ENCODE assay signal across 13 cellular contexts in genomic region chr15:73952171-73952912, GRCh38. TPM values are rescaled to one million over a fixed set of nuclear protein-coding genes. Genes with fewer than 3 reads are reported as not detected.
DNase-seq lines count a peak whose midpoint lies in the region; ATAC-seq, FAIRE-seq and TF ChIP-seq lines count a peak whose summit lies in the region.
"Had no signal": no experiment of that assay in that cellular context is flagged by ENCODE, and none has a peak within 500 bp of the region (broad histone marks: within the 10 kb centered on the region; RNA-seq: fewer than 3 reads in every experiment).

No MANE protein-coding gene starts in this region.

- H3K4me1 ChIP-seq in liver (ENCODE audit: control insufficient read depth in 4 of 4, insufficient read depth in 4 of 4, low read length in 3 of 4) (no peaks in the 10 kb centered on the region), HepG2 (ENCODE audit: insufficient read depth, low read length) (peaks cover 9% of the 10 kb centered on the region), right atrium auricular region (peaks cover 0 to 54% of the 10 kb centered on the region in 2 donors), vagina (peaks cover 35% of the 10 kb centered on the region)

- H2AFZ ChIP-seq in HepG2 (ENCODE audit: low read length) = no peak overlapping the region

- intact Hi-C loops in HepG2 (cut with micrococcal nuclease; ENCODE audit: unreplicated experiment) (no loop called here), posterior vena cava (cut with DNase I) (loop anchor here in 1 of 2 donors (10.0 kb wide), 1 partner anchor 78 kb away; the partner anchor contains the start of gene TBC1D21), vagina (cut with DNase I) (no loop called here)

- no peak for ATAC-seq in HepG2
- ATAC-seq: stimulated activated naive B cell treated with anti-CD40 and anti-IgM and Interleukin-4, amounts not matched to agents 10 μg/mL and 1 μg/mL and 100 μg/mL, for 72 hours had no signal

- WGBS in liver = 91% methylated on average over 21 of the region's 21 CpGs
- 47% methylated on average over 14 of the region's 21 CpGs for WGBS in HepG2 (ENCODE audit: low lambda C conversion rate)

- CTCF ChIA-PET in HepG2 (lab: Yijun Ruan, JAX; ENCODE audit: low intra/inter-chr PET ratio, low total read pairs) = interaction anchor here (2.1 kb wide), 1 partner anchor 12 kb away, joined by 41 read pairs; no protein-coding TSS in a partner anchor

- in situ Hi-C loops in HepG2 (cut with HindIII; ENCODE audit: extremely low pct_ligation_motif_present, low pct_unique_long_range_greater_than_20kb) = no loop called here

- H3K27me3 ChIP-seq in liver (ENCODE audit: control insufficient read depth in 4 of 4, insufficient read depth in 4 of 4, low read length in 3 of 4) = no peaks in the 10 kb centered on the region
- H3K27me3 ChIP-seq in HepG2 (ENCODE audit: control insufficient read depth in 1 of 2, insufficient read depth in 2 of 2, low read length in 2 of 2) = peaks cover 2 to 31% of the 10 kb centered on the region in 2 experiments; a peak in 4 of 5 replicates
- no peaks in the 10 kb centered on the region for H3K27me3 ChIP-seq in right atrium auricular region
- H3K27me3 ChIP-seq in vagina = no peaks in the 10 kb centered on the region

- no peak for DNase-seq in HepG2 (ENCODE audit: low spot score)
- no peak for DNase-seq in right atrium auricular region (ENCODE audit: low spot score)
- peak; percentile 81 for DNase-seq in posterior vena cava (ENCODE audit: low spot score)
- no peak for DNase-seq in vagina (ENCODE audit: extremely low spot score in 2 of 2)
- no peak for DNase-seq in central memory CD4-positive, alpha-beta T cell
- DNase-seq in RKO (ENCODE audit: low spot score) = no peak
- DNase-seq in DMS 273 treated with DMSO at 0.1 percent for 48 hours (lab: John Stamatoyannopoulos, UW) = no peak
- DNase-seq: activated CD4-positive, alpha-beta T cell treated with anti-CD3 and anti-CD28 coated beads for 1 hour; activated gamma-delta T cell; DMS79 treated with DMSO at 0.1 percent for 48 hours; MM.1S; stimulated activated naive B cell treated with anti-CD40 and anti-IgM and Interleukin-4, amounts not matched to agents 10 μg/mL and 1 μg/mL and 100 μg/mL, for 72 hours had no signal

- H3K36me3 ChIP-seq in liver (ENCODE audit: control insufficient read depth in 4 of 4, insufficient read depth in 3 of 4, low read depth in 1 of 4, low read length in 3 of 4) (no peaks in the 10 kb centered on the region), HepG2 (replicated peaks in 1 of 2; ENCODE audit: control insufficient read depth in 1 of 2, insufficient read depth in 2 of 2, low read length in 2 of 2) (no peaks in the 10 kb centered on the region), right atrium auricular region (peaks cover 8% of the 10 kb centered on the region), vagina (peaks cover 0 to 7% of the 10 kb centered on the region in 2 donors)

- H3K9ac ChIP-seq in liver (ENCODE audit: low read depth in 1 of 2, low read length in 2 of 2) (no peak overlapping the region), HepG2 (ENCODE audit: insufficient read depth, low read depth, low read length) (no peak overlapping the region)

- no peaks in the 10 kb centered on the region for H3K79me2 ChIP-seq in HepG2 (ENCODE audit: insufficient read depth, low read length)

- H3K4me3 ChIP-seq in liver (ENCODE audit: low read depth in 1 of 3, low read length in 3 of 3) = no peak overlapping the region
- no peak overlapping the region for H3K4me3 ChIP-seq in HepG2 (replicated peaks in 1 of 3; ENCODE audit: insufficient read depth in 1 of 3, low read depth in 2 of 3, low read length in 3 of 3)
- no peak overlapping the region for H3K4me3 ChIP-seq in right atrium auricular region
- no peak overlapping the region for H3K4me3 ChIP-seq in vagina

- TF ChIP-seq RAD21 in liver (IDR thresholded peaks at IDR 0.05) = no peak
- no peak for TF ChIP-seq RAD21 in HepG2 (CRISPR knock-in tag; IDR thresholded peaks at IDR 0.05)

- no peak for TF ChIP-seq CTCF in liver (IDR thresholded peaks at IDR 0.05; ENCODE audit: low read depth, low read length, missing input control)
- TF ChIP-seq CTCF in HepG2 (CRISPR knock-in tag; IDR thresholded peaks at IDR 0.05) = no peak
- TF ChIP-seq CTCF in right atrium auricular region (IDR thresholded peaks at IDR 0.05) = no peak
- TF ChIP-seq CTCF in vagina (IDR thresholded peaks at IDR 0.05) = no peak

- no TSS peak for BruUV-seq in HepG2 (replicated peaks; lab: Mats Ljungman, UMichigan)

- H3K4me2 ChIP-seq in HepG2 (ENCODE audit: low read depth, low read length) = no peak overlapping the region

- FAIRE-seq in HepG2 (lab: Jason Lieb, UNC) = no peak

- H3K27ac ChIP-seq in liver (ENCODE audit: low read depth in 1 of 2, low read length in 2 of 2) (peak overlapping the region; percentile 72 to 82), HepG2 (ENCODE audit: extremely low read length, insufficient read depth, low read length) (no peak overlapping the region), right atrium auricular region (peak overlapping the region; percentile 90), vagina (peak overlapping the region; percentile 92)

- TF ChIP-seq EP300 in HepG2 (IDR thresholded peaks at IDR 0.05; ENCODE audit: low read depth in 2 of 2, low read length in 2 of 2) = no peak
- no peak for TF ChIP-seq EP300 in HepG2 (CRISPR knock-in tag; IDR thresholded peaks at IDR 0.05; ENCODE audit: borderline replicate concordance)

- no peaks in the 10 kb centered on the region for H3K9me3 ChIP-seq in liver (ENCODE audit: control insufficient read depth in 4 of 4, low read length in 3 of 4)
- no peaks in the 10 kb centered on the region for H3K9me3 ChIP-seq in HepG2 (ENCODE audit: low read length)
- H3K9me3 ChIP-seq in right atrium auricular region = no peaks in the 10 kb centered on the region
- no peaks in the 10 kb centered on the region for H3K9me3 ChIP-seq in vagina

- no peak for TF ChIP-seq POLR2A in HepG2 (IDR thresholded peaks at IDR 0.05; ENCODE audit: insufficient read depth in 1 of 2, low read depth in 2 of 2, low read length in 2 of 2)
- TF ChIP-seq POLR2A in vagina (IDR thresholded peaks at IDR 0.05) = no peak

- H4K20me1 ChIP-seq in HepG2 (ENCODE audit: insufficient read depth, low read length) = no peaks in the 10 kb centered on the region

- POLR2A ChIA-PET in HepG2 (lab: Yijun Ruan, JAX) = no interaction called here

RNA-seq across cellular contexts. Expression of gene LOXL1, which starts 26.1 kb away (rescaled TPM):
- total RNA-seq in liver = 1 to 10 TPM; 1.4 to 2.0 TPM
- under 1 TPM in 1 of 2 donors, not detected in 1; 0.67 TPM for polyA plus RNA-seq in liver
- 0.51 TPM in 1 of 2 replicates, not detected in the other for total RNA-seq in HepG2 (2016; rRNA removed; fragmentation: Illumina TruSeq; extraction: Trizol)
- total RNA-seq in HepG2 (2016; cell fraction: cytosol; rRNA removed; fragmentation: Illumina TruSeq; extraction: Trizol; ENCODE audit: low read depth) = 0.10 TPM in 1 of 2 replicates, not detected in the other
- total RNA-seq in HepG2 (2016; cell fraction: insoluble cytoplasmic fraction; rRNA removed; fragmentation: Illumina TruSeq; extraction: Trizol) = 0.30 and 0.40 TPM in 2 replicates
- 0.46 and 0.69 TPM in 2 replicates for total RNA-seq in HepG2 (2016; cell fraction: membrane; rRNA removed; fragmentation: Illumina TruSeq; extraction: Trizol)
- total RNA-seq in HepG2 (2016; cell fraction: nucleus; rRNA removed; fragmentation: Illumina TruSeq; extraction: Trizol) = 0.47 TPM in 1 of 2 replicates, not detected in the other
- polyA plus RNA-seq in HepG2 (2011; rRNA removed) = 0.16 and 1.3 TPM in 2 replicates
- polyA plus RNA-seq in HepG2 (2011; cell fraction: cytosol; rRNA removed) = 0.58 and 0.69 TPM in 2 replicates
- 0.35 and 0.80 TPM in 2 replicates for polyA plus RNA-seq in HepG2 (2011; cell fraction: nucleus; rRNA removed)
- polyA plus RNA-seq in HepG2 (2012) = not detected in 2 replicates
- 0.31 and 0.33 TPM in 2 replicates for polyA plus RNA-seq in HepG2 (2016; cell fraction: cytosol; fragmentation: Illumina TruSeq; extraction: Trizol; ENCODE audit: low read depth)
- polyA plus RNA-seq in HepG2 (2016; cell fraction: insoluble cytoplasmic fraction; fragmentation: Illumina TruSeq; extraction: Trizol; ENCODE audit: low read depth) = 0.39 TPM in 1 of 2 replicates, not detected in the other
- 0.41 and 0.76 TPM in 2 replicates for polyA plus RNA-seq in HepG2 (2016; cell fraction: membrane; fragmentation: Illumina TruSeq; extraction: Trizol; ENCODE audit: low read depth)
- polyA plus RNA-seq in HepG2 (2016; cell fraction: nucleus; fragmentation: Illumina TruSeq; extraction: Trizol; ENCODE audit: insufficient read depth, low read depth) = 0.92 and 1.1 TPM in 2 replicates
- 0.30 and 1.4 TPM in 2 replicates for polyA minus RNA-seq in HepG2 (2011; rRNA and poly(A)+ RNA removed; ENCODE audit: low replicate concordance)
- polyA minus RNA-seq in HepG2 (2011; cell fraction: cytosol; rRNA and poly(A)+ RNA removed) = 0.26 TPM in 1 of 2 replicates, not detected in the other
- polyA minus RNA-seq in HepG2 (2011; cell fraction: nucleus; rRNA and poly(A)+ RNA removed) = 0.39 TPM in 1 of 2 replicates, not detected in the other
- total RNA-seq in right atrium auricular region = 10 to 100 TPM; 22.2 to 59.0 TPM
- 100 to 1,000 TPM in 1 of 2 donors, 10 to 100 TPM in 1; 94.6 to 110 TPM for total RNA-seq in posterior vena cava
- 29.0 TPM for total RNA-seq in vagina

RNA-seq across cellular contexts. Expression of gene STOML1, which starts 39.8 kb away (rescaled TPM):
- total RNA-seq in liver (1 to 10 TPM; 5.6 to 7.1 TPM), HepG2 (2016; rRNA removed; fragmentation: Illumina TruSeq; extraction: Trizol) (2.7 and 3.7 TPM in 2 replicates), right atrium auricular region (10 to 100 TPM; 11.8 to 23.5 TPM), posterior vena cava (10 to 100 TPM; 17.3 to 20.1 TPM), vagina (15.0 TPM)
- polyA plus RNA-seq in liver (1 to 10 TPM; 5.4 to 9.4 TPM), HepG2 (2011; rRNA removed) (3.5 TPM in 2 replicates)
- total RNA-seq in HepG2 (2016; cell fraction: cytosol; rRNA removed; fragmentation: Illumina TruSeq; extraction: Trizol; ENCODE audit: low read depth) = 1.0 and 1.5 TPM in 2 replicates
- 2.2 and 4.1 TPM in 2 replicates for total RNA-seq in HepG2 (2016; cell fraction: insoluble cytoplasmic fraction; rRNA removed; fragmentation: Illumina TruSeq; extraction: Trizol)
- total RNA-seq in HepG2 (2016; cell fraction: membrane; rRNA removed; fragmentation: Illumina TruSeq; extraction: Trizol) = 2.5 TPM in 2 replicates
- total RNA-seq in HepG2 (2016; cell fraction: nucleus; rRNA removed; fragmentation: Illumina TruSeq; extraction: Trizol) = 2.7 and 3.7 TPM in 2 replicates
- 2.4 and 3.4 TPM in 2 replicates for polyA plus RNA-seq in HepG2 (2011; cell fraction: cytosol; rRNA removed)
- polyA plus RNA-seq in HepG2 (2011; cell fraction: nucleus; rRNA removed) = 4.3 and 5.5 TPM in 2 replicates
- 1.7 and 2.1 TPM in 2 replicates for polyA plus RNA-seq in HepG2 (2012)
- 0.77 and 1.3 TPM in 2 replicates for polyA plus RNA-seq in HepG2 (2016; cell fraction: cytosol; fragmentation: Illumina TruSeq; extraction: Trizol; ENCODE audit: low read depth)
- polyA plus RNA-seq in HepG2 (2016; cell fraction: insoluble cytoplasmic fraction; fragmentation: Illumina TruSeq; extraction: Trizol; ENCODE audit: low read depth) = 1.5 and 1.6 TPM in 2 replicates
- 1.4 and 1.5 TPM in 2 replicates for polyA plus RNA-seq in HepG2 (2016; cell fraction: membrane; fragmentation: Illumina TruSeq; extraction: Trizol; ENCODE audit: low read depth)
- 5.6 and 5.8 TPM in 2 replicates for polyA plus RNA-seq in HepG2 (2016; cell fraction: nucleus; fragmentation: Illumina TruSeq; extraction: Trizol; ENCODE audit: insufficient read depth, low read depth)
- polyA minus RNA-seq in HepG2 (2011; rRNA and poly(A)+ RNA removed; ENCODE audit: low replicate concordance) = 4.1 and 6.9 TPM in 2 replicates
- polyA minus RNA-seq in HepG2 (2011; cell fraction: cytosol; rRNA and poly(A)+ RNA removed) = 1.6 and 1.8 TPM in 2 replicates
- 1.9 and 2.9 TPM in 2 replicates for polyA minus RNA-seq in HepG2 (2011; cell fraction: nucleus; rRNA and poly(A)+ RNA removed)

RNA-seq across cellular contexts. Expression of gene PML, which starts 42.2 kb away (rescaled TPM):
- total RNA-seq in liver (10 to 100 TPM; 12.4 to 15.2 TPM), HepG2 (2016; rRNA removed; fragmentation: Illumina TruSeq; extraction: Trizol) (2.9 and 3.9 TPM in 2 replicates), right atrium auricular region (10 to 100 TPM; 27.3 to 36.1 TPM), posterior vena cava (10 to 100 TPM; 49.2 to 50.7 TPM), vagina (107 TPM)
- polyA plus RNA-seq in liver (1 to 10 TPM; 8.2 to 9.2 TPM), HepG2 (2011; rRNA removed) (2.9 and 3.9 TPM in 2 replicates)
- total RNA-seq in HepG2 (2016; cell fraction: cytosol; rRNA removed; fragmentation: Illumina TruSeq; extraction: Trizol; ENCODE audit: low read depth) = 1.4 and 1.8 TPM in 2 replicates
- 3.0 and 4.3 TPM in 2 replicates for total RNA-seq in HepG2 (2016; cell fraction: insoluble cytoplasmic fraction; rRNA removed; fragmentation: Illumina TruSeq; extraction: Trizol)
- 2.4 and 2.6 TPM in 2 replicates for total RNA-seq in HepG2 (2016; cell fraction: membrane; rRNA removed; fragmentation: Illumina TruSeq; extraction: Trizol)
- total RNA-seq in HepG2 (2016; cell fraction: nucleus; rRNA removed; fragmentation: Illumina TruSeq; extraction: Trizol) = 5.4 and 6.2 TPM in 2 replicates
- polyA plus RNA-seq in HepG2 (2011; cell fraction: cytosol; rRNA removed) = 1.5 and 2.7 TPM in 2 replicates
- polyA plus RNA-seq in HepG2 (2011; cell fraction: nucleus; rRNA removed) = 16.7 and 19.0 TPM in 2 replicates
- 8.7 and 10.3 TPM in 2 replicates for polyA plus RNA-seq in HepG2 (2012)
- polyA plus RNA-seq in HepG2 (2016; cell fraction: cytosol; fragmentation: Illumina TruSeq; extraction: Trizol; ENCODE audit: low read depth) = 1.5 and 1.7 TPM in 2 replicates
- polyA plus RNA-seq in HepG2 (2016; cell fraction: insoluble cytoplasmic fraction; fragmentation: Illumina TruSeq; extraction: Trizol; ENCODE audit: low read depth) = 6.6 and 9.3 TPM in 2 replicates
- 3.4 and 4.2 TPM in 2 replicates for polyA plus RNA-seq in HepG2 (2016; cell fraction: membrane; fragmentation: Illumina TruSeq; extraction: Trizol; ENCODE audit: low read depth)
- polyA plus RNA-seq in HepG2 (2016; cell fraction: nucleus; fragmentation: Illumina TruSeq; extraction: Trizol; ENCODE audit: insufficient read depth, low read depth) = 18.1 and 20.7 TPM in 2 replicates
- 11.9 and 16.2 TPM in 2 replicates for polyA minus RNA-seq in HepG2 (2011; rRNA and poly(A)+ RNA removed; ENCODE audit: low replicate concordance)
- 6.8 and 10.8 TPM in 2 replicates for polyA minus RNA-seq in HepG2 (2011; cell fraction: cytosol; rRNA and poly(A)+ RNA removed)
- polyA minus RNA-seq in HepG2 (2011; cell fraction: nucleus; rRNA and poly(A)+ RNA removed) = 8.4 and 9.9 TPM in 2 replicates
